1 cellular context compared by ENCODE assay signal in the genomic region with DNA sequence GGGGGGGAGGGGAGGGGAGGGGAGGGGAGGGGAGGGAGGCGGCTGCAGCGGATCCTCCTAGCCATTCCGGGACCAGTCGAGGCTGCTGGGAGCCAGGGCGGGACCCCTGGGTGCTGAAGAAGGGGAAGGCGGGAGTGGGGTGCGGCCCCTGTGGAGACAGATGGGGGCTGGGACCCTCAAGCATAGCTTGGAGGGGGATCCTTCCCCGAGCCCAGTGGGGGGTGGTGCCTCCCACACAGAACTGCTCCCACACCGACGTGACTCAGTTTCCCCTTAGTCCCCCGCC.
TF ChIP-seq lines count a peak whose summit lies in the region.

No MANE protein-coding gene starts in this region.

TF ChIP-seq in HCT116, 20 proteins besides CTCF, POLR2A, EP300 and RAD21:
- no peak for TF ChIP-seq EGR1 (IDR thresholded peaks at IDR 0.05; ENCODE audit: low read depth)
- no peak for TF ChIP-seq FOSL1 (IDR thresholded peaks at IDR 0.05; ENCODE audit: low read depth)
- TF ChIP-seq POLR2AphosphoS5 (IDR thresholded peaks at IDR 0.05; ENCODE audit: low read depth, low read length) = no peak
- TF ChIP-seq YY1 (IDR thresholded peaks at IDR 0.05; ENCODE audit: extremely low read depth, insufficient replicate concordance, low read depth, low read length) = no peak
- no peak for TF ChIP-seq ZNF274 (IDR thresholded peaks at IDR 0.05; ENCODE audit: low read depth, low read length)
- TF ChIP-seq CBX3 (IDR thresholded peaks at IDR 0.05; ENCODE audit: low read depth) = no peak
- TF ChIP-seq, protein P1, sequence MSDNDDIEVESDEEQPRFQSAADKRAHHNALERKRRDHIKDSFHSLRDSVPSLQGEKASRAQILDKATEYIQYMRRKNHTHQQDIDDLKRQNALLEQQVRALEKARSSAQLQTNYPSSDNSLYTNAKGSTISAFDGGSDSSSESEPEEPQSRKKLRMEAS (IDR thresholded peaks at IDR 0.05) = no peak
- no peak for TF ChIP-seq ZFX (IDR thresholded peaks at IDR 0.05)
- TF ChIP-seq, protein P2, sequence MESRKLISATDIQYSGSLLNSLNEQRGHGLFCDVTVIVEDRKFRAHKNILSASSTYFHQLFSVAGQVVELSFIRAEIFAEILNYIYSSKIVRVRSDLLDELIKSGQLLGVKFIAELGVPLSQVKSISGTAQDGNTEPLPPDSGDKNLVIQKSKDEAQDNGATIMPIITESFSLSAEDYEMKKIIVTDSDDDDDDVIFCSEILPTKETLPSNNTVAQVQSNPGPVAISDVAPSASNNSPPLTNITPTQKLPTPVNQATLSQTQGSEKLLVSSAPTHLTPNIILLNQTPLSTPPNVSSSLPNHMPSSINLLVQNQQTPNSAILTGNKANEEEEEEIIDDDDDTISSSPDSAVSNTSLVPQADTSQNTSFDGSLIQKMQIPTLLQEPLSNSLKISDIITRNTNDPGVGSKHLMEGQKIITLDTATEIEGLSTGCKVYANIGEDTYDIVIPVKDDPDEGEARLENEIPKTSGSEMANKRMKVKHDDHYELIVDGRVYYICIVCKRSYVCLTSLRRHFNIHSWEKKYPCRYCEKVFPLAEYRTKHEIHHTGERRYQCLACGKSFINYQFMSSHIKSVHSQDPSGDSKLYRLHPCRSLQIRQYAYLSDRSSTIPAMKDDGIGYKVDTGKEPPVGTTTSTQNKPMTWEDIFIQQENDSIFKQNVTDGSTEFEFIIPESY (IDR thresholded peaks at IDR 0.05; ENCODE audit: extremely low read depth, insufficient replicate concordance, low read length) = no peak
- TF ChIP-seq, protein P3, sequence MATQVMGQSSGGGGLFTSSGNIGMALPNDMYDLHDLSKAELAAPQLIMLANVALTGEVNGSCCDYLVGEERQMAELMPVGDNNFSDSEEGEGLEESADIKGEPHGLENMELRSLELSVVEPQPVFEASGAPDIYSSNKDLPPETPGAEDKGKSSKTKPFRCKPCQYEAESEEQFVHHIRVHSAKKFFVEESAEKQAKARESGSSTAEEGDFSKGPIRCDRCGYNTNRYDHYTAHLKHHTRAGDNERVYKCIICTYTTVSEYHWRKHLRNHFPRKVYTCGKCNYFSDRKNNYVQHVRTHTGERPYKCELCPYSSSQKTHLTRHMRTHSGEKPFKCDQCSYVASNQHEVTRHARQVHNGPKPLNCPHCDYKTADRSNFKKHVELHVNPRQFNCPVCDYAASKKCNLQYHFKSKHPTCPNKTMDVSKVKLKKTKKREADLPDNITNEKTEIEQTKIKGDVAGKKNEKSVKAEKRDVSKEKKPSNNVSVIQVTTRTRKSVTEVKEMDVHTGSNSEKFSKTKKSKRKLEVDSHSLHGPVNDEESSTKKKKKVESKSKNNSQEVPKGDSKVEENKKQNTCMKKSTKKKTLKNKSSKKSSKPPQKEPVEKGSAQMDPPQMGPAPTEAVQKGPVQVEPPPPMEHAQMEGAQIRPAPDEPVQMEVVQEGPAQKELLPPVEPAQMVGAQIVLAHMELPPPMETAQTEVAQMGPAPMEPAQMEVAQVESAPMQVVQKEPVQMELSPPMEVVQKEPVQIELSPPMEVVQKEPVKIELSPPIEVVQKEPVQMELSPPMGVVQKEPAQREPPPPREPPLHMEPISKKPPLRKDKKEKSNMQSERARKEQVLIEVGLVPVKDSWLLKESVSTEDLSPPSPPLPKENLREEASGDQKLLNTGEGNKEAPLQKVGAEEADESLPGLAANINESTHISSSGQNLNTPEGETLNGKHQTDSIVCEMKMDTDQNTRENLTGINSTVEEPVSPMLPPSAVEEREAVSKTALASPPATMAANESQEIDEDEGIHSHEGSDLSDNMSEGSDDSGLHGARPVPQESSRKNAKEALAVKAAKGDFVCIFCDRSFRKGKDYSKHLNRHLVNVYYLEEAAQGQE (IDR thresholded peaks at IDR 0.05; ENCODE audit: low read depth) = no peak
- no peak for TF ChIP-seq EZH2 (IDR thresholded peaks at IDR 0.05)
- TF ChIP-seq, protein P4, sequence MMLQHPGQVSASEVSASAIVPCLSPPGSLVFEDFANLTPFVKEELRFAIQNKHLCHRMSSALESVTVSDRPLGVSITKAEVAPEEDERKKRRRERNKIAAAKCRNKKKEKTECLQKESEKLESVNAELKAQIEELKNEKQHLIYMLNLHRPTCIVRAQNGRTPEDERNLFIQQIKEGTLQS (IDR thresholded peaks at IDR 0.05) = no peak
- TF ChIP-seq ELF1 (IDR thresholded peaks at IDR 0.05; ENCODE audit: borderline replicate concordance, low read depth) = no peak
- TF ChIP-seq EZH2phosphoT487 (IDR thresholded peaks at IDR 0.05; ENCODE audit: borderline replicate concordance) = no peak
- no peak for TF ChIP-seq CEBPB (IDR thresholded peaks at IDR 0.05; ENCODE audit: low read depth)
- TF ChIP-seq SIN3A (IDR thresholded peaks at IDR 0.05; ENCODE audit: low read depth) = no peak
